In the genomic region with DNA sequence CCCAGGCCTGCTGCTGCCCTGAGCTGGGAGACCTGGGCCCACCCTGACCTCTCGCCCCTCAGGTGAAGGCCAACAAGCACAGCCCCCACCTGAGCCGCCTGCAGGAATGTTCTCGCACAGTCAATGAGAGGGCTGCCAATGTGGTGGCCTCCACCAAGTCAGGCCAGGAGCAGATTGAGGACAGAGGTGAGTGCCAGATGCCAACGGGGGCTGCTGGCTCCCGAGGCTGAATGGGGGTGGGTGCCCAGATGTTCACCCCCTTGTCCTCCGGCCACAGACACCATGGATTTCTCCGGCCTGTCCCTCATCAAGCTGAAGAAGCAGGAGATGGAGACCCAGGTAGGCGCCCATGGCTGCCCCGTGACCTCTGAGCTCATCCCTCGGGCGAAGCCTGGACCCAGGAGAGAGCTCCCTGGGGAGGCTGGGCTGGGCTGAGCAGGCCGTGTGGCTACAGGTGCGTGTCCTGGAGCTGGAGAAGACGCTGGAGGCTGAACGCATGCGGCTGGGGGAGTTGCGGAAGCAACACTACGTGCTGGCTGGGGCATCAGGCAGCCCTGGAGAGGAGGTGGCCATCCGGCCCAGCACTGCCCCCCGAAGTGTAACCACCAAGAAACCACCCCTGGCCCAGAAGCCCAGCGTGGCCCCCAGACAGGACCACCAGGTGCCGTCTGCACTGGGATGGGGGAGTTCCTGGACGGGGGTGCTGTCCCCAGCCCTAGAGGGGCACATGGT, we compare ENCODE assay signal across 9 cellular contexts. TPM values are rescaled to one million over a fixed set of nuclear protein-coding genes. Genes with fewer than 3 reads are reported as not detected.
A peak's percentile ranks its signal among the peaks of the same experiment; 100 is the strongest.
DNase-seq lines count a peak whose midpoint lies in the region; ATAC-seq and TF ChIP-seq lines count a peak whose summit lies in the region.
"Had no signal": no experiment of that assay in that cellular context is flagged by ENCODE, and none has a peak within 500 bp of the region (broad histone marks: within the 10 kb centered on the region; RNA-seq: fewer than 3 reads in every experiment).

No MANE protein-coding gene starts in this region.

- H3K4me3 Mint-ChIP-seq in glutamatergic neuron (ENCODE audit: unreplicated experiment), result no peak overlapping the region
- no peak overlapping the region for H3K4me3 Mint-ChIP-seq in activated CD4-positive, alpha-beta T cell treated with anti-CD3 and anti-CD28 coated beads, Interleukin-2, amount 10 ng/mL, durations not matched to agents 7 days and 5 days
- H3K4me3 Mint-ChIP-seq: activated CD4-positive, alpha-beta T cell treated with anti-CD3 and anti-CD28 coated beads, Interleukin-2, amount 10 ng/mL, durations not matched to agents 24 days and 14 days had no signal

- H3K4me2 ChIP-seq in osteoblast (ENCODE audit: insufficient read depth, low read length), result no peak overlapping the region

- H3K27ac ChIP-seq in heart left ventricle, result peak overlapping the region in 8 of 12 donors; percentile 21 to 72 (median 57)
- no peak overlapping the region for H3K27ac ChIP-seq in osteoblast (ENCODE audit: low read depth, low read length)

- peaks cover 8% of the 10 kb centered on the region for H3K27me3 Mint-ChIP-seq in glutamatergic neuron (ENCODE audit: unreplicated experiment)
- no peaks in the 10 kb centered on the region for H3K27me3 Mint-ChIP-seq in activated CD4-positive, alpha-beta T cell treated with anti-CD3 and anti-CD28 coated beads, Interleukin-2, amount 10 ng/mL, durations not matched to agents 7 days and 5 days
- H3K27me3 Mint-ChIP-seq: activated CD4-positive, alpha-beta T cell treated with anti-CD3 and anti-CD28 coated beads, Interleukin-2, amount 10 ng/mL, durations not matched to agents 24 days and 14 days had no signal

- H3K36me3 ChIP-seq in heart left ventricle (peaks cover 0 to 29% (median 9%) of the 10 kb centered on the region in 9 donors), osteoblast (ENCODE audit: insufficient read depth, low read length) (peaks cover 6% of the 10 kb centered on the region)

- no peak overlapping the region for H3K4me3 ChIP-seq in heart left ventricle
- no peak overlapping the region for H3K4me3 ChIP-seq in osteoblast (ENCODE audit: insufficient read depth, low read length)

- intact Hi-C loops in heart left ventricle (cut with DNase I), result loop anchor here (1.0 to 10.0 kb wide), 8 partner anchors 36 to 376 kb away; partner anchors contain the start of genes MPHOSPH9 (in 2 of the 10), MTRFR (in 2 of the 10) and VPS37B (in 2 of the 10)
- intact Hi-C loops in cardiac septum (cut with DNase I), result loop anchor here (1.0 to 5.0 kb wide), 3 partner anchors 36 to 376 kb away; partner anchors contain the start of gene VPS37B

- TF ChIP-seq CTCF in heart left ventricle (IDR thresholded peaks at IDR 0.05) (no peak), glutamatergic neuron (IDR thresholded peaks at IDR 0.05; ENCODE audit: partially characterized antibody, unreplicated experiment) (no peak), osteoblast (IDR thresholded peaks at IDR 0.05; ENCODE audit: extremely low read depth, low read depth, low read length) (no peak)

- H3K4me1 ChIP-seq in heart left ventricle (peaks cover 0 to 53% (median 30%) of the 10 kb centered on the region in 12 donors), osteoblast (ENCODE audit: insufficient read depth, low read length) (no peaks in the 10 kb centered on the region)

- 81 to 89% (median 86%) methylated on average over 15 to 23 of the region's 23 CpGs for WGBS in heart left ventricle, 4 donors

- H3K9me3 ChIP-seq in heart left ventricle (no peaks in the 10 kb centered on the region), osteoblast (ENCODE audit: low read depth, low read length) (no peaks in the 10 kb centered on the region)

- peak in 2 of 5 donors; percentile 22 to 63 for DNase-seq in heart left ventricle
- DNase-seq in cardiac septum (ENCODE audit: low spot score), result no peak
- DNase-seq in glutamatergic neuron, result peak; percentile 12
- DNase-seq in osteoblast (ENCODE audit: insufficient read length, low spot score, missing footprints), result peak; percentile 83
- no peak for DNase-seq in DMS79 (lab: John Stamatoyannopoulos, UW)
- no peak for DNase-seq in midbrain (lab: John Stamatoyannopoulos, UW)
- DNase-seq in activated CD4-positive, alpha-beta T cell treated with anti-CD3 and anti-CD28 coated beads, Interleukin-2, amount 10 ng/mL, durations not matched to agents 7 days and 5 days, result no peak
- no peak for DNase-seq in OCI-M1 (lab: John Stamatoyannopoulos, UW)

- H3K27me3 ChIP-seq in heart left ventricle (no peaks in the 10 kb centered on the region), osteoblast (ENCODE audit: insufficient read depth, low read length) (no peaks in the 10 kb centered on the region)

- TF ChIP-seq POLR2A in heart left ventricle (IDR thresholded peaks at IDR 0.05), result no peak

- no peak for ATAC-seq in heart left ventricle

- H2AFZ ChIP-seq in osteoblast (ENCODE audit: low read length), result no peak overlapping the region

- no peak overlapping the region for H3K27ac Mint-ChIP-seq in glutamatergic neuron (ENCODE audit: unreplicated experiment)
- no peak overlapping the region for H3K27ac Mint-ChIP-seq in activated CD4-positive, alpha-beta T cell treated with anti-CD3 and anti-CD28 coated beads, Interleukin-2, amount 10 ng/mL, durations not matched to agents 7 days and 5 days
- H3K27ac Mint-ChIP-seq: activated CD4-positive, alpha-beta T cell treated with anti-CD3 and anti-CD28 coated beads, Interleukin-2, amount 10 ng/mL, durations not matched to agents 24 days and 14 days had no signal

- no peaks in the 10 kb centered on the region for H3K79me2 ChIP-seq in osteoblast (ENCODE audit: insufficient read depth, low read length)

- H4K20me1 ChIP-seq in osteoblast (ENCODE audit: insufficient read depth, low read length), result no peaks in the 10 kb centered on the region

- H3K36me3 Mint-ChIP-seq in glutamatergic neuron (ENCODE audit: unreplicated experiment), result no peaks in the 10 kb centered on the region
- H3K36me3 Mint-ChIP-seq in activated CD4-positive, alpha-beta T cell treated with anti-CD3 and anti-CD28 coated beads, Interleukin-2, amount 10 ng/mL, durations not matched to agents 7 days and 5 days (ENCODE audit: low read depth), result peaks cover 9% of the 10 kb centered on the region

- CTCF ChIA-PET in activated CD4-positive, alpha-beta T cell treated with anti-CD3 and anti-CD28 coated beads, Interleukin-2, amount 10 ng/mL, durations not matched to agents 7 days and 5 days (lab: Charles Lee), result interaction anchor here (0.6 to 6.5 kb wide), 21 partner anchors 9 to 723 kb away, joined by 3 to 53 read pairs (median 4); partner anchors contain the start of gene TMED2

- peaks cover 2% of the 10 kb centered on the region for H3K4me1 Mint-ChIP-seq in glutamatergic neuron (ENCODE audit: low read depth, unreplicated experiment)
- no peaks in the 10 kb centered on the region for H3K4me1 Mint-ChIP-seq in activated CD4-positive, alpha-beta T cell treated with anti-CD3 and anti-CD28 coated beads, Interleukin-2, amount 10 ng/mL, durations not matched to agents 7 days and 5 days

- peaks cover 3% of the 10 kb centered on the region for H3K9me3 Mint-ChIP-seq in glutamatergic neuron (ENCODE audit: unreplicated experiment)
- no peaks in the 10 kb centered on the region for H3K9me3 Mint-ChIP-seq in activated CD4-positive, alpha-beta T cell treated with anti-CD3 and anti-CD28 coated beads, Interleukin-2, amount 10 ng/mL, durations not matched to agents 7 days and 5 days
- H3K9me3 Mint-ChIP-seq: activated CD4-positive, alpha-beta T cell treated with anti-CD3 and anti-CD28 coated beads, Interleukin-2, amount 10 ng/mL, durations not matched to agents 24 days and 14 days had no signal

- POLR2A ChIA-PET in activated CD4-positive, alpha-beta T cell treated with anti-CD3 and anti-CD28 coated beads, Interleukin-2, amount 10 ng/mL, durations not matched to agents 7 days and 5 days (lab: Charles Lee), result no interaction called here

RNA-seq across cellular contexts. Expression of gene HIP1R, which starts 25.8 kb away (rescaled TPM):
- total RNA-seq in heart left ventricle, result 10 to 100 TPM; 14.9 to 49.5 (median 19.6) TPM
- polyA plus RNA-seq in heart left ventricle, result 10 to 100 TPM; 19.1 to 31.4 TPM
- 16.6 TPM for total RNA-seq in cardiac septum
- 19.3 TPM for total RNA-seq in glutamatergic neuron (ENCODE audit: unreplicated experiment)
- 19.4 and 21.0 TPM in 2 replicates for total RNA-seq in osteoblast
- total RNA-seq in activated CD4-positive, alpha-beta T cell treated with anti-CD3 and anti-CD28 coated beads, Interleukin-2, amount 10 ng/mL, durations not matched to agents 7 days and 5 days, result 10 to 100 TPM; 30.7 to 32.7 TPM

RNA-seq across cellular contexts. Expression of gene VPS37B, which starts 34.9 kb away (rescaled TPM):
- total RNA-seq in heart left ventricle, result 10 to 100 TPM; 14.5 to 51.2 (median 22.7) TPM
- 10 to 100 TPM; 17.4 to 21.7 TPM for polyA plus RNA-seq in heart left ventricle
- 16.8 TPM for total RNA-seq in cardiac septum
- total RNA-seq in glutamatergic neuron (ENCODE audit: unreplicated experiment), result 19.7 TPM
- 19.2 and 20.6 TPM in 2 replicates for total RNA-seq in osteoblast
- 10 to 100 TPM; 23.0 to 23.7 TPM for total RNA-seq in activated CD4-positive, alpha-beta T cell treated with anti-CD3 and anti-CD28 coated beads, Interleukin-2, amount 10 ng/mL, durations not matched to agents 7 days and 5 days

Comparison
In these comparisons a context has a peak if more than half of its experiments do, and no peak if none do; other contexts are left out.
1. DNase-seq: peak in glutamatergic neuron (single experiment) and osteoblast (single experiment); none in cardiac septum (single experiment), DMS79 (single experiment), midbrain (single experiment), activated CD4-positive, alpha-beta T cell treated with anti-CD3 and anti-CD28 coated beads, Interleukin-2, amount 10 ng/mL, durations not matched to agents 7 days and 5 days (single experiment) and OCI-M1 (single experiment).